9 cellular contexts compared by ENCODE assay signal in genomic region chr7:82434275-82435022, GRCh38. TPM values are rescaled to one million over a fixed set of nuclear protein-coding genes. Genes with fewer than 3 reads are reported as not detected.
"Had no signal": no experiment of that assay in that cellular context is flagged by ENCODE, and none has a peak within 500 bp of the region (broad histone marks: within the 10 kb centered on the region; RNA-seq: fewer than 3 reads in every experiment).

No MANE protein-coding gene starts in this region.

- H3K4me2 ChIP-seq: GM23338 had no signal

- DNase-seq: H9, HCEC 1CT, KG1 had no signal

- H3K27ac ChIP-seq: HL-60 had no signal

- H3K4me3 ChIP-seq: GM23338 had no signal

- ATAC-seq: GM23338, HepG2 had no signal

- H2AFZ ChIP-seq: GM23338 had no signal

- FAIRE-seq: H1, H54, HepG2 had no signal

RNA-seq across cellular contexts. Expression of gene CACNA2D1, which starts 9.1 kb away (rescaled TPM):
- total RNA-seq: HepG2 had no signal
- polyA plus RNA-seq: HepG2, IgD-negative memory B cell had no signal
